In genomic region chr12:116665666-116666304, GRCh38 we compare ENCODE assay signal across 2 cellular contexts.
TF ChIP-seq lines count a peak whose summit lies in the region.

No MANE protein-coding gene starts in this region.

TF ChIP-seq in GM23338, 12 proteins besides CTCF, POLR2A, EP300 and RAD21:
- TF ChIP-seq EZH2phosphoT487 (IDR thresholded peaks at IDR 0.05; ENCODE audit: unreplicated experiment) (no peak), NANOG (IDR thresholded peaks at IDR 0.05; ENCODE audit: borderline replicate concordance) (no peak), ZNF462 (CRISPR knock-in tag; IDR thresholded peaks at IDR 0.05) (no peak), ZNF114 (CRISPR knock-in tag; IDR thresholded peaks at IDR 0.05) (no peak), POLR2AphosphoS5 (IDR thresholded peaks at IDR 0.05; ENCODE audit: low read depth) (no peak), STAT1 (IDR thresholded peaks at IDR 0.05; ENCODE audit: unreplicated experiment) (no peak), JUNB (IDR thresholded peaks at IDR 0.05; ENCODE audit: unreplicated experiment) (no peak), REST (IDR thresholded peaks at IDR 0.05; ENCODE audit: unreplicated experiment) (no peak), CREB1 (CRISPR knock-in tag; IDR thresholded peaks at IDR 0.05; ENCODE audit: low read depth) (no peak), EZH2 (IDR thresholded peaks at IDR 0.05; ENCODE audit: low read depth, unreplicated experiment) (no peak), ETS1 (IDR thresholded peaks at IDR 0.05) (no peak), ZNF331 (CRISPR knock-in tag; IDR thresholded peaks at IDR 0.05; ENCODE audit: low read depth) (no peak)

TF ChIP-seq in IMR-90, 13 proteins besides CTCF, POLR2A, EP300 and RAD21 (continued from another document):
- TF ChIP-seq MAFK (IDR thresholded peaks at IDR 0.05; ENCODE audit: low read depth, low read length) (no peak), MXI1 (IDR thresholded peaks at IDR 0.05; ENCODE audit: borderline replicate concordance, low read depth, low read length) (no peak), CHD1 (IDR thresholded peaks at IDR 0.05; ENCODE audit: low read depth, low read length) (no peak), BHLHE40 (IDR thresholded peaks at IDR 0.05; ENCODE audit: low read depth, low read length) (no peak), NFE2L2 (IDR thresholded peaks at IDR 0.05; ENCODE audit: low read depth, low read length) (no peak), ELK1 (IDR thresholded peaks at IDR 0.05; ENCODE audit: borderline replicate concordance, low read depth, low read length) (no peak), MAZ (IDR thresholded peaks at IDR 0.05; ENCODE audit: borderline replicate concordance, low read depth, low read length) (no peak)
